12 cellular contexts compared by ENCODE assay signal in the genomic region with DNA sequence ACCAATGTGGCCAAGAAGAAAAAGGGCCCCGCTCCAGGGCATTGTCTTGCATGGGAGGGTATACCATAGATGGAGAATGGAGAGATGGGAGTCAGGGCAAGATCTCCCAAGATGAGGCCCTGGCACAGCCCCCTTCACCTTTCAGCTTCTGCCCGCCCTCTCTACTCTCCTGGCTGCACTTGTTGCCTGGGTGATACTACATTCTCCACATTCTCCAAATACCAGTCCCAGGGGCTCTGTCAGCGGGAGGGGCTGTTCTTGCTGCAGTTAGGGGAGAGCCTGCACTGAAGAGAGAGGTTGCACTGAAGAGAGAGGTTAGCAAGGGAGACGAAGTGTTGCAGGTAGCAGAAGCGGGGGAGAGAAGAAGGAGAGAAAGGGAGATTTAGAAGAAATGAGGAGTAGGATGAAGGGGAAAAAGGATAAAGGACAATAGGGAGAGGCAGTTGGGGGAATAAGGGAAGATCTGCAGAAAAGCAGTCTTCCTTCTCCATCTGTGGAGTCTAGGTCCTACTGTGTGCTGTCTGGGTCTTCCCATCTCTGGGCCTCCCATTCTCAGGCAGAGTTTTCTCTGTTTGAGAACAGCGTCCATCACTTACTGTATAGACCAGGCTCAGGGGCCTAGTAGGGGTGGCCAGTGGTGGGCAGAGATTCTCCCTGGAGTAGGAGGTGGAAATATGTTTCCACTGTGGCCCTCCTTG. TPM values are rescaled to one million over a fixed set of nuclear protein-coding genes. Genes with fewer than 3 reads are reported as not detected.
A peak's percentile ranks its signal among the peaks of the same experiment; 100 is the strongest.
DNase-seq lines count a peak whose midpoint lies in the region; ATAC-seq, FAIRE-seq and TF ChIP-seq lines count a peak whose summit lies in the region.
"Had no signal": no experiment of that assay in that cellular context is flagged by ENCODE, and none has a peak within 500 bp of the region (broad histone marks: within the 10 kb centered on the region; RNA-seq: fewer than 3 reads in every experiment).

No MANE protein-coding gene starts in this region.

- H3K4me1 ChIP-seq in astrocyte (ENCODE audit: insufficient read depth, low read length) (peaks cover 54% of the 10 kb centered on the region), suprapubic skin (peaks cover 53% of the 10 kb centered on the region)

- H3K27ac ChIP-seq in astrocyte (ENCODE audit: low read depth, low read length) (no peak overlapping the region), suprapubic skin (no peak overlapping the region)

- peak overlapping the region; percentile 77 for H3K4me3 Mint-ChIP-seq in astrocyte (ENCODE audit: unreplicated experiment)

- peaks cover 15% of the 10 kb centered on the region for H3K36me3 Mint-ChIP-seq in astrocyte (ENCODE audit: low read depth, unreplicated experiment)

- H3K4me3 ChIP-seq in astrocyte (ENCODE audit: insufficient read depth, low read depth, low read length) (no peak overlapping the region), suprapubic skin (no peak overlapping the region)

- DNase-seq in HK-2 (ENCODE audit: unreplicated experiment) (peak; percentile 60), astrocyte (ENCODE audit: low read depth) (peak; percentile 40), kidney glomerular epithelial cell (lab: John Stamatoyannopoulos, UW) (peak; percentile 92), suprapubic skin (ENCODE audit: low spot score in 2 of 2) (peak; percentile 27 to 56), mucosa of gallbladder (ENCODE audit: low spot score) (no peak), GM19239 (ENCODE audit: insufficient read length, low spot score) (no peak)
- DNase-seq: activated T-cell treated with anti-CD3 and anti-CD28 coated beads, Interleukin-2, amount 50 U/mL, for 1 hour; dermis blood vessel endothelial cell; GDM1; T1000 had no signal

- H3K4me1 Mint-ChIP-seq in astrocyte (ENCODE audit: low read depth, unreplicated experiment), result peaks cover 77% of the 10 kb centered on the region

- no peak overlapping the region for H2AFZ ChIP-seq in astrocyte (ENCODE audit: low read depth, low read length)

- H3K27me3 Mint-ChIP-seq in astrocyte (ENCODE audit: low read depth, unreplicated experiment), result no peaks in the 10 kb centered on the region

- TF ChIP-seq CTCF in astrocyte (IDR thresholded peaks at IDR 0.05; ENCODE audit: insufficient read depth, low read depth, low read length), result no peak
- no peak for TF ChIP-seq CTCF in suprapubic skin (IDR thresholded peaks at IDR 0.05)

- TF ChIP-seq EP300 in suprapubic skin (IDR thresholded peaks at IDR 0.05), result no peak

- ATAC-seq in HG02938 (IDR thresholded peaks at IDR 0.05; ENCODE audit: unreplicated experiment), result no peak

- H3K36me3 ChIP-seq in astrocyte (ENCODE audit: insufficient read depth, low read length) (peaks cover 14% of the 10 kb centered on the region), suprapubic skin (peaks cover 25% of the 10 kb centered on the region)

- no peak for TF ChIP-seq POLR2A in suprapubic skin (IDR thresholded peaks at IDR 0.05)

- H3K79me2 ChIP-seq in astrocyte (ENCODE audit: insufficient read depth, low read length), result peaks cover 41% of the 10 kb centered on the region

- H3K9me3 Mint-ChIP-seq in astrocyte (ENCODE audit: unreplicated experiment), result peaks cover 3% of the 10 kb centered on the region

- peak overlapping the region; percentile 45 for H3K4me2 ChIP-seq in astrocyte (ENCODE audit: low read length)

- no peaks in the 10 kb centered on the region for H3K9me3 ChIP-seq in astrocyte (ENCODE audit: insufficient read depth, low read depth, low read length)
- H3K9me3 ChIP-seq in suprapubic skin, result no peaks in the 10 kb centered on the region

- peak overlapping the region; percentile 97 for H3K27ac Mint-ChIP-seq in astrocyte (ENCODE audit: unreplicated experiment)

- FAIRE-seq in astrocyte (lab: Jason Lieb, UNC) (no peak), GM19239 (lab: Jason Lieb, UNC) (no peak)
- FAIRE-seq: H54 had no signal

- peaks cover 13% of the 10 kb centered on the region for H4K20me1 ChIP-seq in astrocyte (ENCODE audit: insufficient read depth, low read length)

- no peak overlapping the region for H3K9ac ChIP-seq in astrocyte (ENCODE audit: low read length)

- WGBS in suprapubic skin, result 78% methylated on average over 6 of the region's 6 CpGs

- no peaks in the 10 kb centered on the region for H3K27me3 ChIP-seq in astrocyte (ENCODE audit: insufficient read depth, low read length)
- peaks cover 3% of the 10 kb centered on the region for H3K27me3 ChIP-seq in suprapubic skin

RNA-seq across cellular contexts. Expression of gene PHLDB1, which starts 8.0 kb away (rescaled TPM):
- total RNA-seq in astrocyte, result 179 and 194 TPM in 2 replicates
- 100 to 1,000 TPM in 2 of 4 donors, 10 to 100 TPM in 2; 48.7 to 117 (median 77.3) TPM for total RNA-seq in suprapubic skin
- 89.6 TPM for total RNA-seq in mucosa of gallbladder

RNA-seq across cellular contexts. Expression of gene ARCN1, which starts 43.2 kb away (rescaled TPM):
- 255 and 289 TPM in 2 replicates for total RNA-seq in astrocyte
- total RNA-seq in suprapubic skin, result 10 to 100 TPM; 70.3 to 80.7 (median 77.0) TPM
- 134 TPM for total RNA-seq in mucosa of gallbladder

RNA-seq across cellular contexts. Expression of gene IFT46, which starts 49.7 kb away (rescaled TPM):
- 14.0 and 16.5 TPM in 2 replicates for total RNA-seq in astrocyte
- 10 to 100 TPM; 16.3 to 25.7 (median 22.1) TPM for total RNA-seq in suprapubic skin
- 20.4 TPM for total RNA-seq in mucosa of gallbladder

Comparison
In these comparisons a context has a peak if more than half of its experiments do, and no peak if none do; other contexts are left out.
1. DNase-seq: peak in HK-2 (single experiment), astrocyte (single experiment), kidney glomerular epithelial cell (single experiment) and suprapubic skin (2 of 2); none in mucosa of gallbladder (single experiment) and GM19239 (single experiment).